Comparison of ENCODE assay signal across 12 cellular contexts in the genomic region with DNA sequence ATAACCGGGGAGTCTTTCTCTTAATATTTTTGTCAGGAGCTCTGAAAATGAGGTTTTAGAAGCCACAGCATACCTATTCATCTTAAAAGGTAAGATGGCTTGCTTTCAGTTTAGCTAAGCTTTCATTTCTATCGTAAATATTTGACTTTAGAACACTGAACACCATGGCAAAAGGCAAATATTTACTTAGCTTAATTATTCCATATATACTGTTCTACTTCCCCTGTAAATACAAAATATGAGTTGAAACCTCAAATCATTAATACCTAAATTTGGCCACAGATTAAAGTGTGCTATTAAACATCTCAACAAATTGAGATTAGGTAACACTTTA.
A peak's percentile ranks its signal among the peaks of the same experiment; 100 is the strongest.
DNase-seq lines count a peak whose midpoint lies in the region; ATAC-seq, FAIRE-seq and TF ChIP-seq lines count a peak whose summit lies in the region.
"Had no signal": no experiment of that assay in that cellular context is flagged by ENCODE, and none has a peak within 500 bp of the region (broad histone marks: within the 10 kb centered on the region; RNA-seq: fewer than 3 reads in every experiment).

No MANE protein-coding gene starts in this region.

- no peak overlapping the region for H3K27ac Mint-ChIP-seq in GM23338
- no peak overlapping the region for H3K27ac Mint-ChIP-seq in activated T-cell treated with anti-CD3 and anti-CD28 coated beads, Interleukin-2, amount 50 U/mL, for 72 hours

- H3K27me3 ChIP-seq in GM23338 (ENCODE audit: insufficient read depth) (no peaks in the 10 kb centered on the region), WERI-Rb-1 (ENCODE audit: insufficient read depth, low read depth, severe bottlenecking) (no peaks in the 10 kb centered on the region), BE2C (no peaks in the 10 kb centered on the region)
- H3K27me3 ChIP-seq: heart right ventricle had no signal

- WGBS in A549 (ENCODE audit: missing lambda C conversion rate), result 56% methylated on average over 2 of the region's 2 CpGs

- H3K27me3 Mint-ChIP-seq in GM23338 (ENCODE audit: insufficient read depth, low read depth, poor library complexity), result peaks cover 4% of the 10 kb centered on the region
- no peaks in the 10 kb centered on the region for H3K27me3 Mint-ChIP-seq in activated T-cell treated with anti-CD3 and anti-CD28 coated beads, Interleukin-2, amount 50 U/mL, for 72 hours (ENCODE audit: low read depth)
- H3K27me3 Mint-ChIP-seq: effector memory CD8-positive, alpha-beta T cell had no signal

- DNase-seq in A549 (ENCODE audit: low read depth in 1 of 2, low spot score in 1 of 2), result no peak
- DNase-seq in GM23338 (ENCODE audit: low spot score), result no peak
- no peak for DNase-seq in WERI-Rb-1
- DNase-seq in left lobe of liver (ENCODE audit: low spot score), result no peak
- DNase-seq in activated T-cell treated with anti-CD3 and anti-CD28 coated beads, Interleukin-2, amount 50 U/mL, for 72 hours, result no peak
- DNase-seq in BE2C, result no peak
- DNase-seq: C1 segment of cervical spinal cord; effector memory CD8-positive, alpha-beta T cell; heart right ventricle had no signal

- H3F3A ChIP-seq in GM23338 (replicated peaks; ENCODE audit: low read depth), result no peaks in the 10 kb centered on the region

- TF ChIP-seq RAD21 in A549 (conservative IDR thresholded peaks at IDR 0.05 in 1 of 2, IDR thresholded peaks at IDR 0.05 in 1 of 2), result no peak

- no peak for TF ChIP-seq EP300 in A549 (IDR thresholded peaks at IDR 0.05)

- H3K4me3 ChIP-seq in A549 (no peak overlapping the region), GM23338 (no peak overlapping the region), WERI-Rb-1 (ENCODE audit: low read depth, low read length) (no peak overlapping the region), BE2C (ENCODE audit: low read depth, low read length) (no peak overlapping the region)

- no peak overlapping the region for H3K27ac ChIP-seq in A549
- 0 out of 2 replicates have a peak overlapping the region, but pooled peaks have one; percentile 41 for H3K27ac ChIP-seq in GM23338 (ENCODE audit: low read depth)
- peak overlapping the region; percentile 73 for H3K27ac ChIP-seq in WERI-Rb-1
- H3K27ac ChIP-seq: heart right ventricle, KMS-11 had no signal

- no peak overlapping the region for H2AFZ ChIP-seq in GM23338

- peak overlapping the region; percentile 48 for H3K4me2 ChIP-seq in A549
- peak overlapping the region; percentile 13; the same call in 1 of the 2 replicates for H3K4me2 ChIP-seq in GM23338
- H3K4me2 ChIP-seq: KMS-11 had no signal

- no peaks in the 10 kb centered on the region for H3K36me3 Mint-ChIP-seq in GM23338 (ENCODE audit: low read depth)
- H3K36me3 Mint-ChIP-seq in activated T-cell treated with anti-CD3 and anti-CD28 coated beads, Interleukin-2, amount 50 U/mL, for 72 hours (ENCODE audit: insufficient read depth in 2 of 2), result peaks cover 2% of the 10 kb centered on the region in 2 donors

- no peaks in the 10 kb centered on the region for H3K9me3 Mint-ChIP-seq in GM23338
- no peaks in the 10 kb centered on the region for H3K9me3 Mint-ChIP-seq in activated T-cell treated with anti-CD3 and anti-CD28 coated beads, Interleukin-2, amount 50 U/mL, for 72 hours
- H3K9me3 Mint-ChIP-seq: effector memory CD8-positive, alpha-beta T cell had no signal

- no peak for TF ChIP-seq CTCF in A549 (IDR thresholded peaks at IDR 0.05)
- TF ChIP-seq CTCF in GM23338 (conservative IDR thresholded peaks at IDR 0.05; ENCODE audit: low read depth in 2 of 2), result no peak
- no peak for TF ChIP-seq CTCF in WERI-Rb-1 (IDR thresholded peaks at IDR 0.05; ENCODE audit: low read depth, low read length)
- TF ChIP-seq CTCF in BE2C (IDR thresholded peaks at IDR 0.05; ENCODE audit: low read depth, low read length), result no peak

- H3K9me2 ChIP-seq in GM23338 (ENCODE audit: insufficient read depth), result no peaks in the 10 kb centered on the region

- H3K9me3 ChIP-seq in A549 (no peaks in the 10 kb centered on the region), WERI-Rb-1 (ENCODE audit: severe bottlenecking) (no peaks in the 10 kb centered on the region), BE2C (no peaks in the 10 kb centered on the region)
- H3K9me3 ChIP-seq: heart right ventricle had no signal

- no peak overlapping the region for H3K4me3 Mint-ChIP-seq in GM23338
- no peak overlapping the region for H3K4me3 Mint-ChIP-seq in activated T-cell treated with anti-CD3 and anti-CD28 coated beads, Interleukin-2, amount 50 U/mL, for 72 hours

- POLR2A ChIA-PET in A549 (lab: Yijun Ruan, JAX), result no interaction called here

- CTCF ChIA-PET in A549 (lab: Yijun Ruan, JAX), result interaction anchor here (0.9 to 1.6 kb wide), 3 partner anchors 31 to 120 kb away, joined by 3 to 4 read pairs (median 3); no protein-coding TSS in a partner anchor

- H3K4me1 Mint-ChIP-seq in GM23338, result peaks cover 40% of the 10 kb centered on the region
- peaks cover 15% of the 10 kb centered on the region for H3K4me1 Mint-ChIP-seq in activated T-cell treated with anti-CD3 and anti-CD28 coated beads, Interleukin-2, amount 50 U/mL, for 72 hours (ENCODE audit: low read depth)

- H3K36me3 ChIP-seq in GM23338 (ENCODE audit: insufficient read depth) (no peaks in the 10 kb centered on the region), WERI-Rb-1 (no peaks in the 10 kb centered on the region), BE2C (no peaks in the 10 kb centered on the region)
- H3K36me3 ChIP-seq: heart right ventricle had no signal

- H3K79me2 ChIP-seq in GM23338 (replicated peaks; ENCODE audit: insufficient read depth), result peaks cover 100% of the 10 kb centered on the region

- TF ChIP-seq POLR2A in A549 (IDR thresholded peaks at IDR 0.05; ENCODE audit: low read length), result no peak

- no peak for FAIRE-seq in A549 (lab: Jason Lieb, UNC)

- H3K4me1 ChIP-seq in A549 (peaks cover 50% of the 10 kb centered on the region), GM23338 (ENCODE audit: insufficient read depth) (peaks cover 86% of the 10 kb centered on the region), BE2C (no peaks in the 10 kb centered on the region)

- H4K20me1 ChIP-seq in GM23338 (replicated peaks; ENCODE audit: insufficient read depth), result peaks cover 80% of the 10 kb centered on the region

- ATAC-seq in A549, result no peak
- no peak for ATAC-seq in GM23338
- ATAC-seq in left lobe of liver, result peak; percentile 47
- no peak for ATAC-seq in GM19467 (IDR thresholded peaks at IDR 0.05; ENCODE audit: unreplicated experiment)
- no peak for ATAC-seq in HG03097 (IDR thresholded peaks at IDR 0.05; ENCODE audit: low FRiP score, unreplicated experiment)
- ATAC-seq in activated T-cell treated with anti-CD3 and anti-CD28 coated beads, Interleukin-2, amount 50 U/mL, for 72 hours (replicated peaks in 1 of 2), result no peak
- ATAC-seq: effector memory CD8-positive, alpha-beta T cell; heart right ventricle had no signal

TF ChIP-seq in A549, 52 proteins besides CTCF, POLR2A, EP300 and RAD21 (continues in another document):
- no peak for TF ChIP-seq POLR2AphosphoS2 (conservative IDR thresholded peaks at IDR 0.05; ENCODE audit: low read length)
- TF ChIP-seq EHMT2 (IDR thresholded peaks at IDR 0.05; ENCODE audit: low read depth), result no peak
- TF ChIP-seq, protein P1, sequence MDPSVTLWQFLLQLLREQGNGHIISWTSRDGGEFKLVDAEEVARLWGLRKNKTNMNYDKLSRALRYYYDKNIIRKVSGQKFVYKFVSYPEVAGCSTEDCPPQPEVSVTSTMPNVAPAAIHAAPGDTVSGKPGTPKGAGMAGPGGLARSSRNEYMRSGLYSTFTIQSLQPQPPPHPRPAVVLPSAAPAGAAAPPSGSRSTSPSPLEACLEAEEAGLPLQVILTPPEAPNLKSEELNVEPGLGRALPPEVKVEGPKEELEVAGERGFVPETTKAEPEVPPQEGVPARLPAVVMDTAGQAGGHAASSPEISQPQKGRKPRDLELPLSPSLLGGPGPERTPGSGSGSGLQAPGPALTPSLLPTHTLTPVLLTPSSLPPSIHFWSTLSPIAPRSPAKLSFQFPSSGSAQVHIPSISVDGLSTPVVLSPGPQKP (IDR thresholded peaks at IDR 0.05; ENCODE audit: low read depth, low read length), result no peak
- TF ChIP-seq CHD4 (IDR thresholded peaks at IDR 0.05; ENCODE audit: borderline replicate concordance), result no peak
- no peak for TF ChIP-seq HDAC2 (IDR thresholded peaks at IDR 0.05)
- TF ChIP-seq, protein P2, sequence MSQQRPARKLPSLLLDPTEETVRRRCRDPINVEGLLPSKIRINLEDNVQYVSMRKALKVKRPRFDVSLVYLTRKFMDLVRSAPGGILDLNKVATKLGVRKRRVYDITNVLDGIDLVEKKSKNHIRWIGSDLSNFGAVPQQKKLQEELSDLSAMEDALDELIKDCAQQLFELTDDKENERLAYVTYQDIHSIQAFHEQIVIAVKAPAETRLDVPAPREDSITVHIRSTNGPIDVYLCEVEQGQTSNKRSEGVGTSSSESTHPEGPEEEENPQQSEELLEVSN (IDR thresholded peaks at IDR 0.05; ENCODE audit: borderline replicate concordance, low read depth), result no peak
- TF ChIP-seq KDM5A (IDR thresholded peaks at IDR 0.05), result no peak

Comparison
In these comparisons a context has a peak if more than half of its experiments do, and no peak if none do; other contexts are left out.
1. H3K27ac ChIP-seq: peak in GM23338 (single experiment) and WERI-Rb-1 (single experiment); none in A549 (0 of 2).